Comparison of ENCODE assay signal across 27 cellular contexts in the genomic region with DNA sequence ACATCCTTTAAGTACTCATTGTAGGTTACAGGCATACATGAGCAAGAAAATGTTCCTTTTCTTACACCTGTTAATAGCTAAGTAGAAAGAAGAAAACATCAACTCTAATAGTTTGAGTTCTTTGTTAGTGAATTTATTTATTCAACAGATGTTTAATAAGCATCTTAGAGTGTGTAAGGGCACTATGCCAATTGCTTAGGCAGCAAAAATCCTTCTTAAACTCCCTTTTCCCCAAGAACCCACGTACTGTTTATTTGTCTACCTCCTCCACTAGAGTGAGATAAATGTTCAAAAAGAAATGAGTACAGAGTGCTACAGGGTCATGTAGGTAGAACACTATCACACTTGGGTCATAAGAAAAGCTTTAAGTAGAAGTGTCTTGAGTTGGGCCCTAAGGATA.
"Had no signal": no experiment of that assay in that cellular context is flagged by ENCODE, and none has a peak within 500 bp of the region (broad histone marks: within the 10 kb centered on the region; RNA-seq: fewer than 3 reads in every experiment).

No MANE protein-coding gene starts in this region.

- H3K27me3 ChIP-seq: colonic mucosa had no signal

- H3K9me3 ChIP-seq: colonic mucosa had no signal

- DNase-seq: activated B cell treated with CpG ODN at 0.5 μM for 24 hours; activated CD4-positive, alpha-beta T cell treated with anti-CD3 and anti-CD28 coated beads for 48 hours; activated CD4-positive, alpha-beta T cell treated with anti-CD3 and anti-CD28 coated beads, Interleukin-2, amount 50 U/mL, for 1 hour; activated CD4-positive, alpha-beta T cell treated with anti-CD3 and anti-CD28 coated beads, Interleukin-2, amount 50 U/mL, for 48 hours; activated CD8-positive, alpha-beta memory T cell treated with anti-CD3 and anti-CD28 coated beads for 24 hours; activated CD8-positive, alpha-beta T cell treated with anti-CD3 and anti-CD28 coated beads for 36 hours; activated effector memory CD4-positive, alpha-beta T cell treated with Interleukin-2 at 50 U/mL for 16 hours; activated gamma-delta T cell treated with Interleukin-2 at 50 U/mL for 16 hours; activated naive CD4-positive, alpha-beta T cell treated with anti-CD3 and anti-CD28 coated beads, Interleukin-2, amount 50 U/mL, for 16 hours; activated naive CD4-positive, alpha-beta T cell treated with Interleukin-2 at 50 U/mL for 16 hours; activated T-cell treated with anti-CD3 and anti-CD28 coated beads, Interleukin-2, amount 50 U/mL, for 4 hours; amniotic stem cell; anterior cingulate cortex; central memory CD4-positive, alpha-beta T cell; cerebellar nuclear complex; colonic mucosa; effector memory CD4-positive, alpha-beta T cell; endodermal cell; head of caudate nucleus; T-helper 17 cell; T1000; WERI-Rb-1 had no signal

- H3K4me3 ChIP-seq: colonic mucosa had no signal

- H3K4me1 ChIP-seq: colonic mucosa had no signal

- ATAC-seq: activated CD4-positive, CD25-positive, alpha-beta regulatory T cell treated with anti-CD3 and anti-CD28 coated beads, Interleukin-2, amount 50 U/mL, for 24 hours; activated CD8-positive, alpha-beta T cell treated with anti-CD3 and anti-CD28 coated beads for 36 hours; activated T-cell treated with anti-CD3 and anti-CD28 coated beads, Interleukin-2, amount 50 U/mL, for 4 hours; activated T-helper 17 cell treated with anti-CD3 and anti-CD28 coated beads, Interleukin-2, amount 50 U/mL, for 72 hours; esophagus mucosa; T-helper 17 cell had no signal

- H3K27me3 Mint-ChIP-seq: activated B cell treated with CpG ODN at 0.5 μM for 24 hours; activated CD8-positive, alpha-beta T cell treated with anti-CD3 and anti-CD28 coated beads for 36 hours; activated naive CD8-positive, alpha-beta T cell; activated T-helper 17 cell treated with anti-CD3 and anti-CD28 coated beads, Interleukin-2, amount 50 U/mL, for 72 hours; T-helper 17 cell had no signal

- H3K9me3 Mint-ChIP-seq: activated B cell treated with CpG ODN at 0.5 μM for 24 hours; activated CD8-positive, alpha-beta T cell treated with anti-CD3 and anti-CD28 coated beads for 36 hours; activated T-helper 17 cell treated with anti-CD3 and anti-CD28 coated beads, Interleukin-2, amount 50 U/mL, for 72 hours; endodermal cell; T-helper 2 cell treated with Interferon-gamma antibody and Interleukin-4, amounts not matched to agents 5 μg/mL and 100 μg/mL, for 36 hours had no signal

- H3K4me3 Mint-ChIP-seq: activated B cell treated with CpG ODN at 0.5 μM for 24 hours; activated CD8-positive, alpha-beta T cell treated with anti-CD3 and anti-CD28 coated beads for 36 hours; activated naive CD8-positive, alpha-beta T cell; activated T-cell treated with anti-CD3 and anti-CD28 coated beads, Interleukin-2, amount 50 U/mL, for 4 hours; activated T-helper 17 cell treated with anti-CD3 and anti-CD28 coated beads, Interleukin-2, amount 50 U/mL, for 72 hours; endodermal cell; T-helper 17 cell; T-helper 2 cell treated with Interferon-gamma antibody and Interleukin-4, amounts not matched to agents 5 μg/mL and 100 μg/mL, for 36 hours had no signal

- H3K36me3 ChIP-seq: colonic mucosa had no signal

- H3K27ac ChIP-seq: colonic mucosa, WERI-Rb-1 had no signal

- H3K27ac Mint-ChIP-seq: activated B cell treated with CpG ODN at 0.5 μM for 24 hours; activated CD8-positive, alpha-beta T cell treated with anti-CD3 and anti-CD28 coated beads for 36 hours; activated naive CD8-positive, alpha-beta T cell; activated T-helper 17 cell treated with anti-CD3 and anti-CD28 coated beads, Interleukin-2, amount 50 U/mL, for 72 hours; endodermal cell; T-helper 17 cell; T-helper 2 cell treated with Interferon-gamma antibody and Interleukin-4, amounts not matched to agents 5 μg/mL and 100 μg/mL, for 36 hours had no signal
